Comparison of ENCODE assay signal across 9 cellular contexts in genomic region chr1:17075470-17076255, GRCh38. TPM values are rescaled to one million over a fixed set of nuclear protein-coding genes. Genes with fewer than 3 reads are reported as not detected.
DNase-seq lines count a peak whose midpoint lies in the region; ATAC-seq and TF ChIP-seq lines count a peak whose summit lies in the region.
"Had no signal": no experiment of that assay in that cellular context is flagged by ENCODE, and none has a peak within 500 bp of the region (broad histone marks: within the 10 kb centered on the region; RNA-seq: fewer than 3 reads in every experiment).

No MANE protein-coding gene starts in this region.

- TF ChIP-seq CTCF in DND-41 (IDR thresholded peaks at IDR 0.05; ENCODE audit: borderline replicate concordance, extremely low read depth, low read length, poor library complexity, severe bottlenecking) (peak; percentile 58), WERI-Rb-1 (IDR thresholded peaks at IDR 0.05; ENCODE audit: low read depth, low read length) (peak; percentile 30), left lung (IDR thresholded peaks at IDR 0.05) (peak in 1 of 2 donors; percentile 54)

- DNase-seq in DND-41 (peak; percentile 40), HEK293T (ENCODE audit: extremely low spot score) (peak; percentile 70), WERI-Rb-1 (no peak), left lung (no peak), G401 (ENCODE audit: low spot score) (no peak), NCI-H446 (lab: John Stamatoyannopoulos, UW) (no peak)
- DNase-seq in activated CD8-positive, alpha-beta memory T cell treated with anti-CD3 and anti-CD28 coated beads, Interleukin-2, amount 50 U/mL, for 4 hours, result no peak

- no peak overlapping the region for H2AFZ ChIP-seq in DND-41 (ENCODE audit: low read depth, low read length)

- in situ Hi-C loops in G401 (cut with HindIII; ENCODE audit: low sequenced_read_pairs), result no loop called here

- H3K27me3 ChIP-seq in DND-41 (ENCODE audit: insufficient read depth, low read length, poor library complexity), result peaks cover 5% of the 10 kb centered on the region
- no peaks in the 10 kb centered on the region for H3K27me3 ChIP-seq in WERI-Rb-1 (ENCODE audit: insufficient read depth, low read depth, severe bottlenecking)
- H3K27me3 ChIP-seq in left lung, result no peaks in the 10 kb centered on the region

- ATAC-seq in DND-41 (ENCODE audit: insufficient read depth, low read depth) (peak; percentile 64), left lung (peak; percentile 48), HG03442 (IDR thresholded peaks at IDR 0.05; ENCODE audit: unreplicated experiment) (no peak)

- no peak overlapping the region for H3K4me2 ChIP-seq in DND-41 (ENCODE audit: insufficient read depth, low read length)

- H3K4me3 ChIP-seq in DND-41 (ENCODE audit: low read depth in 1 of 2, low read length in 2 of 2) (no peak overlapping the region), WERI-Rb-1 (ENCODE audit: low read depth, low read length) (no peak overlapping the region), left lung (no peak overlapping the region)
- H3K4me3 ChIP-seq: thoracic aorta had no signal

- H3K79me2 ChIP-seq in DND-41 (ENCODE audit: insufficient read depth, low read length), result no peaks in the 10 kb centered on the region

- intact Hi-C loops in left lung (cut with DNase I), result no loop called here

- CTCF ChIA-PET in HEK293T (lab: Yijun Ruan, JAX), result interaction anchor here (0.5 to 1.1 kb wide), 7 partner anchors 8 to 176 kb away, joined by 3 to 5 read pairs (median 3); no protein-coding TSS in a partner anchor

- H4K20me1 ChIP-seq in DND-41 (ENCODE audit: insufficient read depth, low read length), result no peaks in the 10 kb centered on the region

- POLR2A ChIA-PET in HEK293T (lab: Yijun Ruan, JAX), result interaction anchor here (0.7 kb wide), 1 partner anchor 11 kb away, joined by 3 read pairs; no protein-coding TSS in a partner anchor

- no peaks in the 10 kb centered on the region for H3K9me3 ChIP-seq in DND-41 (ENCODE audit: insufficient read depth, low read length, severe bottlenecking)
- H3K9me3 ChIP-seq in WERI-Rb-1 (ENCODE audit: severe bottlenecking), result peaks cover 7% of the 10 kb centered on the region
- no peaks in the 10 kb centered on the region for H3K9me3 ChIP-seq in left lung
- H3K9me3 ChIP-seq: thoracic aorta had no signal

- H3K9ac ChIP-seq in DND-41 (ENCODE audit: low read depth, low read length), result no peak overlapping the region

- H3K27ac ChIP-seq in DND-41 (ENCODE audit: low read length) (no peak overlapping the region), WERI-Rb-1 (no peak overlapping the region), left lung (peak overlapping the region in 1 of 2 donors; percentile 24)
- H3K27ac ChIP-seq: thoracic aorta had no signal

- H3K4me1 ChIP-seq in DND-41 (ENCODE audit: insufficient read depth, low read length) (no peaks in the 10 kb centered on the region), left lung (peaks cover 0 to 5% of the 10 kb centered on the region in 2 donors)

- H3K36me3 ChIP-seq in DND-41 (ENCODE audit: insufficient read depth, low read length), result no peaks in the 10 kb centered on the region
- H3K36me3 ChIP-seq in WERI-Rb-1, result no peaks in the 10 kb centered on the region
- H3K36me3 ChIP-seq in left lung, result peaks cover 0 to 26% of the 10 kb centered on the region in 2 donors
- H3K36me3 ChIP-seq: thoracic aorta had no signal

TF ChIP-seq in HEK293T, 16 proteins besides CTCF, POLR2A, EP300 and RAD21:
- TF ChIP-seq FOXM1 (IDR thresholded peaks at IDR 0.05; ENCODE audit: borderline replicate concordance), result 0 out of 2 replicates have a peak, but pooled peaks have one; percentile 7
- no peak for TF ChIP-seq L3MBTL2 (conservative IDR thresholded peaks at IDR 0.05)
- no peak for TF ChIP-seq FOXK2 (IDR thresholded peaks at IDR 0.05)

RNA-seq across cellular contexts. Expression of gene SDHB, which starts 21.8 kb away (rescaled TPM):
- 100 to 1,000 TPM in 1 of 2 donors, 10 to 100 TPM in 1; 87.7 to 110 TPM for total RNA-seq in left lung
- total RNA-seq in G401 (2014; rRNA removed; shearing (Covaris generic)), result 192 and 214 TPM in 2 replicates

RNA-seq across cellular contexts. Expression of gene PADI2, which starts 43.6 kb away (rescaled TPM):
- 10 to 100 TPM in 1 of 2 donors, 1 to 10 TPM in 1; 2.2 to 35.4 TPM for total RNA-seq in left lung
- 0.10 and 0.62 TPM in 2 replicates for total RNA-seq in G401 (2014; rRNA removed; shearing (Covaris generic))

Comparison
In these comparisons a context has a peak if more than half of its experiments do, and no peak if none do; other contexts are left out.
1. DNase-seq: peak in DND-41 (single experiment) and HEK293T (single experiment); none in WERI-Rb-1 (single experiment), left lung (0 of 2), activated CD8-positive, alpha-beta memory T cell treated with anti-CD3 and anti-CD28 coated beads, Interleukin-2, amount 50 U/mL, for 4 hours (single experiment), G401 (single experiment) and NCI-H446 (0 of 2).